ENCODE assay signal across 17 cellular contexts in genomic region chr1:94936861-94937620, GRCh38. TPM values are rescaled to one million over a fixed set of nuclear protein-coding genes. Genes with fewer than 3 reads are reported as not detected.
A peak's percentile ranks its signal among the peaks of the same experiment; 100 is the strongest.
DNase-seq lines count a peak whose midpoint lies in the region; ATAC-seq, FAIRE-seq and TF ChIP-seq lines count a peak whose summit lies in the region.
"Had no signal": no experiment of that assay in that cellular context is flagged by ENCODE, and none has a peak within 500 bp of the region (broad histone marks: within the 10 kb centered on the region; RNA-seq: fewer than 3 reads in every experiment).

No MANE protein-coding gene starts in this region.

- DNase-seq in GM23248 = peak; percentile 29
- DNase-seq in RCC 7860 (ENCODE audit: low spot score) = peak; percentile 16
- DNase-seq in endothelial cell of umbilical vein (ENCODE audit: low read depth, low spot score) = peak; percentile 65
- DNase-seq in renal cortical epithelial cell (ENCODE audit: low read depth) = peak; percentile 63
- no peak for DNase-seq in COR-L47 (lab: John Stamatoyannopoulos, UW)
- no peak for DNase-seq in MV-4-11 (lab: John Stamatoyannopoulos, UW)
- DNase-seq in natural killer cell treated with Interleukin-12 subunit alpha and Interleukin-12 subunit beta and Interleukin-15 and Interleukin-18, amount 100 ng/mL, for 72 hours (ENCODE audit: low spot score) = no peak
- DNase-seq: activated effector memory CD4-positive, alpha-beta T cell treated with Interleukin-2 at 50 U/mL for 16 hours; DMS53; NCI-H2029; NCI-H69 had no signal

- FAIRE-seq in RCC 7860 (lab: Jason Lieb, UNC) (peak; percentile 68), endothelial cell of umbilical vein (lab: Jason Lieb, UNC) (peak; percentile 84)

- H3K27ac ChIP-seq in GM23248 = no peak overlapping the region
- peak overlapping the region; percentile 20 for H3K27ac ChIP-seq in endothelial cell of umbilical vein (ENCODE audit: insufficient read depth, low read depth, low read length)
- H3K27ac ChIP-seq: BLaER1 treated with 17β-estradiol and CSF1 and Interleukin-3, amounts not matched to agents 10 nM and 100 nM; prostate gland had no signal

- no peak overlapping the region for H3K4me3 ChIP-seq in GM23248
- no peak overlapping the region for H3K4me3 ChIP-seq in endothelial cell of umbilical vein (replicated peaks in 1 of 3; ENCODE audit: insufficient read depth in 1 of 3, low read depth in 1 of 3, low read length in 3 of 3)
- H3K4me3 ChIP-seq: BLaER1 treated with 17β-estradiol and CSF1 and Interleukin-3, amounts not matched to agents 10 nM and 100 nM; prostate gland had no signal

- no peaks in the 10 kb centered on the region for H3K9me2 ChIP-seq in GM23248 (ENCODE audit: insufficient read depth)

- no peaks in the 10 kb centered on the region for H3F3A ChIP-seq in GM23248 (ENCODE audit: insufficient read depth)

- no peak for TF ChIP-seq POLR2A in endothelial cell of umbilical vein (IDR thresholded peaks at IDR 0.05; ENCODE audit: low read depth, low read length)

- no peaks in the 10 kb centered on the region for H4K20me1 ChIP-seq in GM23248 (ENCODE audit: insufficient read depth)
- no peaks in the 10 kb centered on the region for H4K20me1 ChIP-seq in endothelial cell of umbilical vein (replicated peaks; ENCODE audit: control insufficient read depth, extremely low read depth, insufficient read depth, low read length)
- H4K20me1 ChIP-seq: BLaER1 treated with 17β-estradiol and CSF1 and Interleukin-3, amounts not matched to agents 10 nM and 100 nM had no signal

- H3K4me3 Mint-ChIP-seq in natural killer cell treated with Interleukin-12 subunit alpha and Interleukin-12 subunit beta and Interleukin-15 and Interleukin-18, amount 100 ng/mL, for 72 hours = no peak overlapping the region
- H3K4me3 Mint-ChIP-seq: dendritic cell treated with granulocyte-macrophage colony-stimulating factor and Interleukin-4, amounts not matched to agents 40 ng/mL and 50 ng/mL, for 4 days had no signal

- peaks cover 19 to 31% of the 10 kb centered on the region in 2 donors for H3K27me3 Mint-ChIP-seq in natural killer cell treated with Interleukin-12 subunit alpha and Interleukin-12 subunit beta and Interleukin-15 and Interleukin-18, amount 100 ng/mL, for 72 hours

- no peaks in the 10 kb centered on the region for H3K79me2 ChIP-seq in GM23248 (ENCODE audit: insufficient read depth)
- no peaks in the 10 kb centered on the region for H3K79me2 ChIP-seq in endothelial cell of umbilical vein (ENCODE audit: control insufficient read depth, insufficient read depth, low read length)

- CTCF ChIA-PET in endothelial cell of umbilical vein (lab: Charles Lee) = interaction anchor here (0.9 to 4.0 kb wide), 10 partner anchors 9 to 106 kb away, joined by 3 to 35 read pairs (median 6); partner anchors contain the start of gene CNN3

- ATAC-seq in GM18498 (IDR thresholded peaks at IDR 0.05; ENCODE audit: unreplicated experiment) = no peak
- ATAC-seq in natural killer cell treated with Interleukin-12 subunit alpha and Interleukin-12 subunit beta and Interleukin-15 and Interleukin-18, amount 100 ng/mL, for 72 hours = no peak
- ATAC-seq: esophagus mucosa, Panc1 had no signal

- in situ Hi-C loops in GM23248 (cut with MboI) = loop anchor here (10.0 kb wide), 1 partner anchor 98 kb away; no protein-coding TSS in a partner anchor

- no peak overlapping the region for H3K27ac Mint-ChIP-seq in natural killer cell treated with Interleukin-12 subunit alpha and Interleukin-12 subunit beta and Interleukin-15 and Interleukin-18, amount 100 ng/mL, for 72 hours
- H3K27ac Mint-ChIP-seq: dendritic cell treated with granulocyte-macrophage colony-stimulating factor and Interleukin-4, amounts not matched to agents 40 ng/mL and 50 ng/mL, for 4 days had no signal

- H3K9me3 ChIP-seq in GM23248 (ENCODE audit: low read depth) (no peaks in the 10 kb centered on the region), endothelial cell of umbilical vein (replicated peaks; ENCODE audit: control insufficient read depth, insufficient read depth, low read length) (no peaks in the 10 kb centered on the region)
- H3K9me3 ChIP-seq: BLaER1 treated with 17β-estradiol and CSF1 and Interleukin-3, amounts not matched to agents 10 nM and 100 nM; prostate gland had no signal

- H3K9ac ChIP-seq in GM23248 = no peak overlapping the region
- no peak overlapping the region for H3K9ac ChIP-seq in endothelial cell of umbilical vein (replicated peaks; ENCODE audit: extremely low read depth, insufficient read depth, low read length)
- H3K9ac ChIP-seq: BLaER1 treated with 17β-estradiol and CSF1 and Interleukin-3, amounts not matched to agents 10 nM and 100 nM had no signal

- H3K27me3 ChIP-seq in GM23248 (replicated peaks; ENCODE audit: insufficient read depth) (no peaks in the 10 kb centered on the region), endothelial cell of umbilical vein (ENCODE audit: control insufficient read depth in 2 of 2, insufficient read depth in 2 of 2, low read length in 2 of 2) (no peaks in the 10 kb centered on the region)
- H3K27me3 ChIP-seq: BLaER1 treated with 17β-estradiol and CSF1 and Interleukin-3, amounts not matched to agents 10 nM and 100 nM had no signal

- WGBS in GM23248 (ENCODE audit: low coverage in 1 of 2, low lambda C conversion rate in 2 of 2, missing lambda C conversion rate in 2 of 2), 2 experiments = 45 to 47% methylated on average over 5 of the region's 5 CpGs

- H3K4me1 Mint-ChIP-seq in natural killer cell treated with Interleukin-12 subunit alpha and Interleukin-12 subunit beta and Interleukin-15 and Interleukin-18, amount 100 ng/mL, for 72 hours (ENCODE audit: low read depth in 2 of 2) = no peaks in the 10 kb centered on the region

- dilution Hi-C loops in endothelial cell of umbilical vein (cut with MboI; ENCODE audit: extremely low pct_ligation_motif_present, low sequenced_read_pairs) = no loop called here

- peak overlapping the region; percentile 43 for H3K4me2 ChIP-seq in GM23248 (ENCODE audit: unreplicated experiment)
- peak overlapping the region; percentile 89 for H3K4me2 ChIP-seq in endothelial cell of umbilical vein (ENCODE audit: insufficient read depth, low read length)
- H3K4me2 ChIP-seq: BLaER1 treated with 17β-estradiol and CSF1 and Interleukin-3, amounts not matched to agents 10 nM and 100 nM had no signal

- H3K36me3 Mint-ChIP-seq in natural killer cell treated with Interleukin-12 subunit alpha and Interleukin-12 subunit beta and Interleukin-15 and Interleukin-18, amount 100 ng/mL, for 72 hours = no peaks in the 10 kb centered on the region

- TF ChIP-seq CTCF in endothelial cell of umbilical vein (IDR thresholded peaks at IDR 0.05; ENCODE audit: extremely low read depth in 1 of 2, insufficient read depth in 1 of 2, low read depth in 1 of 2, low read length in 2 of 2) = no peak

- H2AFZ ChIP-seq in GM23248 (no peak overlapping the region), endothelial cell of umbilical vein (ENCODE audit: low read depth, low read length) (no peak overlapping the region)

- no TSS peak for BruUV-seq in endothelial cell of umbilical vein (replicated peaks; lab: Mats Ljungman, UMichigan)

- no peaks in the 10 kb centered on the region for H3K9me1 ChIP-seq in endothelial cell of umbilical vein (replicated peaks; ENCODE audit: control insufficient read depth, extremely low read depth, insufficient read depth, low read length)

- peaks cover 29% of the 10 kb centered on the region for H3K4me1 ChIP-seq in GM23248 (ENCODE audit: insufficient read depth)
- H3K4me1 ChIP-seq in endothelial cell of umbilical vein (ENCODE audit: control insufficient read depth, extremely low read depth, insufficient read depth, low read length) = peaks cover 35% of the 10 kb centered on the region
- H3K4me1 ChIP-seq: BLaER1 treated with 17β-estradiol and CSF1 and Interleukin-3, amounts not matched to agents 10 nM and 100 nM; prostate gland had no signal

- POLR2A ChIA-PET in endothelial cell of umbilical vein (lab: Charles Lee) = no interaction called here

- intact Hi-C loops in endothelial cell of umbilical vein (cut with micrococcal nuclease) = loop anchor here (2.0 kb wide), 1 partner anchor 18 kb away; no protein-coding TSS in a partner anchor

- H3K9me3 Mint-ChIP-seq in natural killer cell treated with Interleukin-12 subunit alpha and Interleukin-12 subunit beta and Interleukin-15 and Interleukin-18, amount 100 ng/mL, for 72 hours = no peaks in the 10 kb centered on the region
- H3K9me3 Mint-ChIP-seq: dendritic cell treated with granulocyte-macrophage colony-stimulating factor and Interleukin-4, amounts not matched to agents 40 ng/mL and 50 ng/mL, for 4 days had no signal

- no peaks in the 10 kb centered on the region for H3K36me3 ChIP-seq in GM23248 (ENCODE audit: low read depth)
- no peaks in the 10 kb centered on the region for H3K36me3 ChIP-seq in endothelial cell of umbilical vein (ENCODE audit: control insufficient read depth in 2 of 2, extremely low read depth in 1 of 2, insufficient read depth in 2 of 2, low read length in 2 of 2)
- H3K36me3 ChIP-seq: BLaER1 treated with 17β-estradiol and CSF1 and Interleukin-3, amounts not matched to agents 10 nM and 100 nM; prostate gland had no signal

TF ChIP-seq in endothelial cell of umbilical vein, 7 proteins besides CTCF, POLR2A, EP300 and RAD21:
- TF ChIP-seq FOS (IDR thresholded peaks at IDR 0.05; ENCODE audit: borderline replicate concordance, insufficient read depth, low read length) (peak; percentile 68), POLR2AphosphoS5 (IDR thresholded peaks at IDR 0.05; ENCODE audit: insufficient read depth, low read depth, low read length) (no peak), JUN (IDR thresholded peaks at IDR 0.05; ENCODE audit: borderline replicate concordance, insufficient read depth, insufficient read length, low read depth) (no peak), MYC (IDR thresholded peaks at IDR 0.05; ENCODE audit: low read depth, low read length) (no peak), GATA2 (IDR thresholded peaks at IDR 0.05; ENCODE audit: insufficient read depth, insufficient read length, low read depth, low read length) (peak; percentile 74)
TF ChIP-seq in endothelial cell of umbilical vein: peak in this region for 2.

RNA-seq across cellular contexts. Expression of gene CNN3, which starts 10.1 kb away (rescaled TPM):
- 200 and 213 TPM in 2 replicates for total RNA-seq in GM23248 (2014; rRNA removed; shearing (Covaris generic))
- polyA plus RNA-seq in GM23248 (2016; fragmentation: Nextera tagmentation; extraction: Ambion mirVana) (359 and 365 TPM in 2 replicates), endothelial cell of umbilical vein (162 and 174 TPM in 2 replicates)
- total RNA-seq in endothelial cell of umbilical vein (317 and 392 TPM in 2 replicates), renal cortical epithelial cell (636 and 714 TPM in 2 replicates)
- polyA plus RNA-seq in endothelial cell of umbilical vein (2011; cell fraction: cytosol; rRNA removed) = 196 and 210 TPM in 2 replicates
- polyA plus RNA-seq in endothelial cell of umbilical vein (2011; cell fraction: nucleus; rRNA removed) = 144 and 160 TPM in 2 replicates
- polyA plus RNA-seq in endothelial cell of umbilical vein (2012) = 171 and 208 TPM in 2 replicates
- polyA minus RNA-seq in endothelial cell of umbilical vein = 236 and 255 TPM in 2 replicates
- not detected for polyA minus RNA-seq in endothelial cell of umbilical vein (2011; cell fraction: cytosol; rRNA and poly(A)+ RNA removed)
- 119 and 129 TPM in 2 replicates for polyA minus RNA-seq in endothelial cell of umbilical vein (2011; cell fraction: nucleus; rRNA and poly(A)+ RNA removed)
- total RNA-seq in natural killer cell treated with Interleukin-12 subunit alpha and Interleukin-12 subunit beta and Interleukin-15 and Interleukin-18, amount 100 ng/mL, for 72 hours = under 1 TPM in 1 of 2 donors, not detected in 1; 0.50 TPM

Comparison
In these comparisons a context has a peak if more than half of its experiments do, and no peak if none do; other contexts are left out.
1. DNase-seq: peak in GM23248 (single experiment), RCC 7860 (single experiment), endothelial cell of umbilical vein (single experiment) and renal cortical epithelial cell (single experiment); none in COR-L47 (single experiment), MV-4-11 (single experiment) and natural killer cell treated with Interleukin-12 subunit alpha and Interleukin-12 subunit beta and Interleukin-15 and Interleukin-18, amount 100 ng/mL, for 72 hours (single experiment).
2. RNA of gene CNN3, which starts 10.1 kb away (total RNA-seq): 636 to 714 TPM in renal cortical epithelial cell, 317 to 392 TPM in endothelial cell of umbilical vein and 200 to 213 TPM in GM23248; 0.50 TPM in natural killer cell treated with Interleukin-12 subunit alpha and Interleukin-12 subunit beta and Interleukin-15 and Interleukin-18, amount 100 ng/mL, for 72 hours; every median in the first group is over 100 times any median in the second.